9 cellular contexts compared by ENCODE assay signal in the genomic region with DNA sequence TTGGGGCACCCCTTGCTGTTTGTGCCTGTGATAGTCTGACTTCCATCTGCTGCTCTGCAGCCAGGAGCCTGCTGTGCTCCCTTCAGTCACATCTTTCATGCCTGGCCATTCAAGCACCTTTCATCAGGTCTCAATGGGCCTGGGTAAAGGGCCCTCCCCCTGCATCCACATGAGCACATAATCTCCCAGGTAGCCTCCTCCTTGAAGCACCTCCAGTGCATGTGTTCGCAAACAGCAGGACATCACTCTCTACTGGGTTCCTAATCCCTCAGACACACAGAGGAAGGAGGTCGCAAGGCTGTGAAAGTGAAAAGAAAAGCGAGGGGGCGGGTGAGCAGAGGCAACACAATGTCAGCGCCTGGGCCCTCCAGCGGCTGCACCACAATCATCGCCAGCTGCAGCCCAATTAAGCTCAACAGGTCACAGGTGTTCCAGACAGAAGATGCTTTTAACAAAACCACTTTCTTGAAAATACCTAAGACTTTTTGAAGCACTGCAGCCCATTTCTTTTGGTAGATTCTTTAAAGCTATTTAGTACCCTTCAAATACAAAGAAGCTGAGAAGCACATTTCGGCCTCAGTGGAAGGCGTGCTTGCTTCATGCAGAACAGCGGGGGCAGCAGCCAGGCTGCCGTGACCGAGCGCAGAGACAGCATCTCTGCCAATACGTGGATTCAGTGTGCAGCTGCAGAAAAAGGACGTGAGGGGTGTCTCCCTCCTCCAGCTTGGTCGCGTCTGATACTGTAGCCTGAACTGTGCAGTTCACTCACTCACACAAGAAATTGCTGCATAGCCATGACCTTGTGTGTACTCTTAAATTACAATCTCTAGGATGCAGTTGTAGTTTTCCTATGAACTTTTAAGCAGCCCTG.
DNase-seq lines count a peak whose midpoint lies in the region; ATAC-seq and TF ChIP-seq lines count a peak whose summit lies in the region.
"Had no signal": no experiment of that assay in that cellular context is flagged by ENCODE, and none has a peak within 500 bp of the region (broad histone marks: within the 10 kb centered on the region; RNA-seq: fewer than 3 reads in every experiment).

No MANE protein-coding gene starts in this region.

- no peak overlapping the region for H3K27ac ChIP-seq in right cardiac atrium (ENCODE audit: low read length)
- H3K27ac ChIP-seq in ovary = no peak overlapping the region
- H3K27ac ChIP-seq in thyroid gland = no peak overlapping the region
- no peak overlapping the region for H3K27ac ChIP-seq in PC-9
- H3K27ac ChIP-seq: VCaP had no signal

- H2AFZ ChIP-seq in PC-9 = no peak overlapping the region

- no TSS peak for BruUV-seq in PC-9 (replicated peaks; lab: Mats Ljungman, UMichigan)

- ATAC-seq in GM21723 (IDR thresholded peaks at IDR 0.05; ENCODE audit: unreplicated experiment) (peak; percentile 95), right cardiac atrium (peak; percentile 54 to 79)

- no peaks in the 10 kb centered on the region for H4K20me1 ChIP-seq in PC-9 (ENCODE audit: insufficient read depth)

- H3F3A ChIP-seq in PC-9 (ENCODE audit: insufficient read depth, low read depth) = no peaks in the 10 kb centered on the region

- CTCF ChIA-PET in PC-9 (lab: Charles Lee) = interaction anchor here (0.6 kb wide), 1 partner anchor 431 kb away, joined by 3 read pairs; no protein-coding TSS in a partner anchor

- H3K4me2 ChIP-seq in PC-9 = no peak overlapping the region

- TF ChIP-seq CTCF in ovary (IDR thresholded peaks at IDR 0.05) (no peak), thyroid gland (IDR thresholded peaks at IDR 0.05) (no peak), PC-9 (conservative IDR thresholded peaks at IDR 0.05) (no peak)

- H3K9me3 ChIP-seq in right cardiac atrium (ENCODE audit: control insufficient read depth, low read length) (no peaks in the 10 kb centered on the region), ovary (no peaks in the 10 kb centered on the region), thyroid gland (no peaks in the 10 kb centered on the region), PC-9 (ENCODE audit: insufficient read depth, low read depth) (no peaks in the 10 kb centered on the region)

- WGBS in right cardiac atrium = 68% methylated on average over 17 of the region's 17 CpGs
- WGBS in ovary, 3 donors = 44 to 52% (median 51%) methylated on average over 17 of the region's 17 CpGs
- WGBS in thyroid gland, 2 donors = 89 to 93% methylated on average over 17 of the region's 17 CpGs

- H3K27me3 ChIP-seq in right cardiac atrium (ENCODE audit: control insufficient read depth, insufficient read depth) = no peaks in the 10 kb centered on the region
- no peaks in the 10 kb centered on the region for H3K27me3 ChIP-seq in ovary
- H3K27me3 ChIP-seq in thyroid gland = no peaks in the 10 kb centered on the region
- no peaks in the 10 kb centered on the region for H3K27me3 ChIP-seq in PC-9 (ENCODE audit: insufficient read depth, low read depth)

- DNase-seq in ELF-1 (ENCODE audit: low read depth, low spot score) (peak; percentile 83), NCI-H2171 (lab: John Stamatoyannopoulos, UW) (peak; percentile 35), right cardiac atrium (peak; percentile 33 to 73 (median 67)), ovary (no peak), mesenteric fat pad (ENCODE audit: low spot score) (no peak), thyroid gland (no peak), PC-9 (no peak)

- POLR2A ChIA-PET in PC-9 (lab: Charles Lee; ENCODE audit: unreplicated experiment) = no interaction called here

- H3K4me1 ChIP-seq in right cardiac atrium (ENCODE audit: control insufficient read depth, insufficient read depth, low read length) = no peaks in the 10 kb centered on the region
- H3K4me1 ChIP-seq in ovary (ENCODE audit: insufficient read depth) = no peaks in the 10 kb centered on the region
- no peaks in the 10 kb centered on the region for H3K4me1 ChIP-seq in thyroid gland
- H3K4me1 ChIP-seq in PC-9 (replicated peaks; ENCODE audit: insufficient read depth) = peaks cover 6% of the 10 kb centered on the region

- no peaks in the 10 kb centered on the region for H3K79me2 ChIP-seq in PC-9 (ENCODE audit: low read depth)

- intact Hi-C loops in right cardiac atrium (cut with DNase I) (no loop called here), ovary (cut with DNase I) (no loop called here), thyroid gland (cut with DNase I) (no loop called here), PC-9 (cut with micrococcal nuclease; ENCODE audit: unreplicated experiment) (no loop called here)

- no peak for TF ChIP-seq EP300 in ovary (IDR thresholded peaks at IDR 0.05)

- H3K36me3 ChIP-seq in ovary = no peaks in the 10 kb centered on the region
- no peaks in the 10 kb centered on the region for H3K36me3 ChIP-seq in thyroid gland
- no peaks in the 10 kb centered on the region for H3K36me3 ChIP-seq in PC-9 (ENCODE audit: low read depth)

- no peaks in the 10 kb centered on the region; the same call in 1 of the 2 replicates for H3K9me2 ChIP-seq in PC-9 (ENCODE audit: insufficient read depth)

- TF ChIP-seq POLR2A in ovary (IDR thresholded peaks at IDR 0.05) (no peak), thyroid gland (IDR thresholded peaks at IDR 0.05) (no peak)

- H3K4me3 ChIP-seq in right cardiac atrium (ENCODE audit: low read length) = no peak overlapping the region
- no peak overlapping the region for H3K4me3 ChIP-seq in ovary
- H3K4me3 ChIP-seq in thyroid gland (replicated peaks in 1 of 3) = no peak overlapping the region
- no peak overlapping the region for H3K4me3 ChIP-seq in PC-9

Comparison
In these comparisons a context has a peak if more than half of its experiments do, and no peak if none do; other contexts are left out.
1. DNase-seq: peak in ELF-1 (single experiment), NCI-H2171 (single experiment) and right cardiac atrium (3 of 3); none in ovary (0 of 5), mesenteric fat pad (single experiment), thyroid gland (0 of 2) and PC-9 (0 of 2).